ENCODE assay signal across 14 cellular contexts in genomic region chr2:230722207-230722606, GRCh38. TPM values are rescaled to one million over a fixed set of nuclear protein-coding genes. Genes with fewer than 3 reads are reported as not detected.
DNase-seq lines count a peak whose midpoint lies in the region; ATAC-seq and TF ChIP-seq lines count a peak whose summit lies in the region.
"Had no signal": no experiment of that assay in that cellular context is flagged by ENCODE, and none has a peak within 500 bp of the region (broad histone marks: within the 10 kb centered on the region; RNA-seq: fewer than 3 reads in every experiment).

No MANE protein-coding gene starts in this region.

- no peak overlapping the region for H3K9ac ChIP-seq in mesendoderm (ENCODE audit: low read length)
- H3K9ac ChIP-seq: neural progenitor cell had no signal

- intact Hi-C loops in CD4-positive, alpha-beta memory T cell (cut with micrococcal nuclease), result loop anchor here (2.0 kb wide), 3 partner anchors 17 to 77 kb away; no protein-coding TSS in a partner anchor
- intact Hi-C loops in activated T-helper 1 cell treated with anti-CD3 and anti-CD28 coated beads, Interleukin-12 subunit alpha, Interleukin-12 subunit beta, Interleukin-2, Interleukin-4 antibody, amounts not matched to agents 30 ng/mL and 10 ng/mL and 1 ng/mL, durations not matched to agents 14 hours and 24 hours and 36 hours (cut with micrococcal nuclease), result no loop called here
- intact Hi-C loops in adrenal gland (cut with DNase I), result no loop called here

- no peak overlapping the region for H3K4me3 ChIP-seq in CD4-positive, alpha-beta memory T cell (ENCODE audit: low read length in 2 of 2)
- no peak overlapping the region for H3K4me3 ChIP-seq in mesendoderm (ENCODE audit: low read length)
- no peak overlapping the region for H3K4me3 ChIP-seq in adrenal gland
- H3K4me3 ChIP-seq: ascending aorta, neural progenitor cell, right atrium auricular region had no signal

- no peak overlapping the region for H2BK5ac ChIP-seq in mesendoderm (ENCODE audit: low read length)

- peaks cover 63 to 90% (median 77%) of the 10 kb centered on the region in 4 donors for H3K4me1 Mint-ChIP-seq in CD4-positive, alpha-beta memory T cell
- peaks cover 51% of the 10 kb centered on the region for H3K4me1 Mint-ChIP-seq in HFFc6 (ENCODE audit: low read depth)
- H3K4me1 Mint-ChIP-seq in activated T-helper 1 cell treated with anti-CD3 and anti-CD28 coated beads, Interleukin-12 subunit alpha, Interleukin-12 subunit beta, Interleukin-2, Interleukin-4 antibody, amounts not matched to agents 30 ng/mL and 10 ng/mL and 1 ng/mL, durations not matched to agents 14 hours and 24 hours and 36 hours (ENCODE audit: low read depth), result peaks cover 78% of the 10 kb centered on the region
- H3K4me1 Mint-ChIP-seq in naive thymus-derived CD8-positive, alpha-beta T cell, result peaks cover 38 to 87% (median 84%) of the 10 kb centered on the region in 4 donors

- H2BK120ac ChIP-seq in mesendoderm (ENCODE audit: low read depth, low read length), result no peak overlapping the region

- peak overlapping the region; percentile 13 to 86 (median 78) for H3K27ac Mint-ChIP-seq in CD4-positive, alpha-beta memory T cell
- peak overlapping the region; percentile 54; the same call in 1 of the 2 replicates for H3K27ac Mint-ChIP-seq in HFFc6
- peak overlapping the region; percentile 81 for H3K27ac Mint-ChIP-seq in activated T-helper 1 cell treated with anti-CD3 and anti-CD28 coated beads, Interleukin-12 subunit alpha, Interleukin-12 subunit beta, Interleukin-2, Interleukin-4 antibody, amounts not matched to agents 30 ng/mL and 10 ng/mL and 1 ng/mL, durations not matched to agents 14 hours and 24 hours and 36 hours
- peak overlapping the region; percentile 20 to 88 (median 76) for H3K27ac Mint-ChIP-seq in naive thymus-derived CD8-positive, alpha-beta T cell
- H3K27ac Mint-ChIP-seq: neural progenitor cell had no signal

- H3K23ac ChIP-seq in mesendoderm (ENCODE audit: low read length), result no peak overlapping the region

- no peak overlapping the region for H3K56ac ChIP-seq in mesendoderm (ENCODE audit: low read length)

- peak overlapping the region in 7 of 8 donors; percentile 57 to 80 (median 64) for H3K4me3 Mint-ChIP-seq in CD4-positive, alpha-beta memory T cell
- H3K4me3 Mint-ChIP-seq in HFFc6, result no peak overlapping the region
- H3K4me3 Mint-ChIP-seq in activated T-helper 1 cell treated with anti-CD3 and anti-CD28 coated beads, Interleukin-12 subunit alpha, Interleukin-12 subunit beta, Interleukin-2, Interleukin-4 antibody, amounts not matched to agents 30 ng/mL and 10 ng/mL and 1 ng/mL, durations not matched to agents 14 hours and 24 hours and 36 hours, result peak overlapping the region; percentile 73
- H3K4me3 Mint-ChIP-seq in naive thymus-derived CD8-positive, alpha-beta T cell, result peak overlapping the region; percentile 38 to 79 (median 75)
- H3K4me3 Mint-ChIP-seq: neural progenitor cell had no signal

- H3K18ac ChIP-seq in mesendoderm (ENCODE audit: low read length), result no peak overlapping the region

- no CpG with 5 or more reads among the region's 2 CpGs for WGBS in mesendoderm (ENCODE audit: extremely low coverage, insufficient coverage, low lambda C conversion rate)
- WGBS in adrenal gland, 4 donors, result 93 to 97% (median 96%) methylated on average over 2 of the region's 2 CpGs

- CTCF ChIA-PET in CD4-positive, alpha-beta memory T cell (lab: Charles Lee; ENCODE audit: partially characterized antibody), result interaction anchor here (0.8 to 4.1 kb wide), 8 partner anchors 8 to 76 kb away, joined by 3 to 28 read pairs (median 6); partner anchors contain the start of gene CAB39

- H3K4me2 ChIP-seq in mesendoderm (ENCODE audit: low read length), result no peak overlapping the region
- H3K4me2 ChIP-seq: neural progenitor cell had no signal

- peaks cover 5% of the 10 kb centered on the region for H3K36me3 ChIP-seq in CD4-positive, alpha-beta memory T cell (ENCODE audit: insufficient read depth, low read length)
- H3K36me3 ChIP-seq in mesendoderm (ENCODE audit: control insufficient read depth, insufficient read depth, low read length) (no peaks in the 10 kb centered on the region), adrenal gland (replicated peaks in 1 of 2) (peaks cover 0 to 5% of the 10 kb centered on the region in 2 donors)
- H3K36me3 ChIP-seq: neural progenitor cell had no signal

- no peaks in the 10 kb centered on the region for H3K27me3 Mint-ChIP-seq in CD4-positive, alpha-beta memory T cell
- no peaks in the 10 kb centered on the region for H3K27me3 Mint-ChIP-seq in HFFc6 (ENCODE audit: insufficient read depth)
- H3K27me3 Mint-ChIP-seq in activated T-helper 1 cell treated with anti-CD3 and anti-CD28 coated beads, Interleukin-12 subunit alpha, Interleukin-12 subunit beta, Interleukin-2, Interleukin-4 antibody, amounts not matched to agents 30 ng/mL and 10 ng/mL and 1 ng/mL, durations not matched to agents 14 hours and 24 hours and 36 hours (ENCODE audit: insufficient read depth), result no peaks in the 10 kb centered on the region
- H3K27me3 Mint-ChIP-seq in naive thymus-derived CD8-positive, alpha-beta T cell, result no peaks in the 10 kb centered on the region

- H3K36me3 Mint-ChIP-seq in CD4-positive, alpha-beta memory T cell, result peaks cover 5 to 19% of the 10 kb centered on the region in 2 donors
- peaks cover 14% of the 10 kb centered on the region for H3K36me3 Mint-ChIP-seq in HFFc6 (ENCODE audit: low read depth)
- H3K36me3 Mint-ChIP-seq in activated T-helper 1 cell treated with anti-CD3 and anti-CD28 coated beads, Interleukin-12 subunit alpha, Interleukin-12 subunit beta, Interleukin-2, Interleukin-4 antibody, amounts not matched to agents 30 ng/mL and 10 ng/mL and 1 ng/mL, durations not matched to agents 14 hours and 24 hours and 36 hours (ENCODE audit: low read depth), result peaks cover 54% of the 10 kb centered on the region
- peaks cover 0 to 16% (median 11%) of the 10 kb centered on the region in 3 donors for H3K36me3 Mint-ChIP-seq in naive thymus-derived CD8-positive, alpha-beta T cell

- H3K27ac ChIP-seq in CD4-positive, alpha-beta memory T cell (ENCODE audit: low read depth, low read length), result peak overlapping the region; percentile 34
- H3K27ac ChIP-seq in mesendoderm (ENCODE audit: low read depth, low read length) (no peak overlapping the region), adrenal gland (no peak overlapping the region)
- H3K27ac ChIP-seq: neural progenitor cell had no signal

- TF ChIP-seq CTCF in HFFc6 (IDR thresholded peaks at IDR 0.05) (no peak), adrenal gland (IDR thresholded peaks at IDR 0.05) (no peak)

- H3K9me3 Mint-ChIP-seq in CD4-positive, alpha-beta memory T cell, result no peaks in the 10 kb centered on the region
- H3K9me3 Mint-ChIP-seq in HFFc6, result no peaks in the 10 kb centered on the region
- H3K9me3 Mint-ChIP-seq in activated T-helper 1 cell treated with anti-CD3 and anti-CD28 coated beads, Interleukin-12 subunit alpha, Interleukin-12 subunit beta, Interleukin-2, Interleukin-4 antibody, amounts not matched to agents 30 ng/mL and 10 ng/mL and 1 ng/mL, durations not matched to agents 14 hours and 24 hours and 36 hours, result no peaks in the 10 kb centered on the region
- no peaks in the 10 kb centered on the region for H3K9me3 Mint-ChIP-seq in naive thymus-derived CD8-positive, alpha-beta T cell
- H3K9me3 Mint-ChIP-seq: neural progenitor cell had no signal

- no peak overlapping the region for H2AK5ac ChIP-seq in mesendoderm (ENCODE audit: low read length)

- H3K4ac ChIP-seq in mesendoderm (ENCODE audit: low read depth, low read length), result no peak overlapping the region

- H3K4me1 ChIP-seq in CD4-positive, alpha-beta memory T cell (ENCODE audit: insufficient read depth, low read length), result peaks cover 96% of the 10 kb centered on the region
- H3K4me1 ChIP-seq in mesendoderm (ENCODE audit: control insufficient read depth, low read depth, low read length), result peaks cover 8% of the 10 kb centered on the region
- peaks cover 0 to 10% of the 10 kb centered on the region in 2 donors for H3K4me1 ChIP-seq in adrenal gland (replicated peaks in 1 of 2)

- POLR2A ChIA-PET in CD4-positive, alpha-beta memory T cell (lab: Charles Lee; ENCODE audit: partially characterized antibody), result interaction anchor here (1.0 to 7.0 kb wide), 8 partner anchors 9 to 72 kb away, joined by 3 to 89 read pairs (median 6); partner anchors contain the start of gene CAB39
- POLR2A ChIA-PET in naive thymus-derived CD8-positive, alpha-beta T cell (lab: Charles Lee), result interaction anchor here (1.6 to 3.2 kb wide), 2 partner anchors 8 to 61 kb away, joined by 7 to 44 read pairs; no protein-coding TSS in a partner anchor

- peaks cover 20% of the 10 kb centered on the region for H3K79me1 ChIP-seq in mesendoderm (ENCODE audit: low read length)

- H2BK15ac ChIP-seq in mesendoderm (replicated peaks; ENCODE audit: low read depth), result no peak overlapping the region

- no peaks in the 10 kb centered on the region for H3K27me3 ChIP-seq in CD4-positive, alpha-beta memory T cell (ENCODE audit: insufficient read depth, low read length)
- H3K27me3 ChIP-seq in mesendoderm (ENCODE audit: insufficient read depth, low read length, poor library complexity) (no peaks in the 10 kb centered on the region), adrenal gland (no peaks in the 10 kb centered on the region)
- H3K27me3 ChIP-seq: ascending aorta, neural progenitor cell, right atrium auricular region had no signal

- no peak for ATAC-seq in naive thymus-derived CD8-positive, alpha-beta T cell
- ATAC-seq: HepG2 had no signal

- H3K79me2 ChIP-seq in mesendoderm (ENCODE audit: control insufficient read depth, insufficient read depth, low read length), result peaks cover 40% of the 10 kb centered on the region

- no peak for DNase-seq in CD4-positive, alpha-beta memory T cell
- no peak for DNase-seq in HFFc6
- DNase-seq in activated T-helper 1 cell treated with anti-CD3 and anti-CD28 coated beads, Interleukin-12 subunit alpha, Interleukin-12 subunit beta, Interleukin-2, Interleukin-4 antibody, amounts not matched to agents 30 ng/mL and 10 ng/mL and 1 ng/mL, durations not matched to agents 14 hours and 24 hours and 36 hours (ENCODE audit: low spot score), result no peak
- no peak for DNase-seq in naive thymus-derived CD8-positive, alpha-beta T cell
- DNase-seq in effector CD4-positive, alpha-beta T cell, result no peak
- no peak for DNase-seq in mesendoderm
- no peak for DNase-seq in adrenal gland
- DNase-seq: GDM1; Right ventricle myocardium superior; stimulated activated CD8-positive, alpha-beta memory T cell treated with anti-CD3 and anti-CD28 coated beads, Interleukin-4, amount 100 ng/mL, for 48 hours had no signal

- H3K9me3 ChIP-seq in CD4-positive, alpha-beta memory T cell (ENCODE audit: control insufficient read depth in 1 of 2, low read length in 2 of 2), result no peaks in the 10 kb centered on the region
- no peaks in the 10 kb centered on the region for H3K9me3 ChIP-seq in adrenal gland (replicated peaks in 1 of 3)
- H3K9me3 ChIP-seq: ascending aorta, right atrium auricular region had no signal

- TF ChIP-seq POLR2A in adrenal gland (IDR thresholded peaks at IDR 0.05), result no peak

- no peak overlapping the region for H4K8ac ChIP-seq in mesendoderm (ENCODE audit: low read depth, low read length)

- H4K5ac ChIP-seq in mesendoderm (ENCODE audit: low read length), result no peak overlapping the region

RNA-seq across cellular contexts. Expression of gene CAB39, which starts 9.6 kb away (rescaled TPM):
- 100 to 1,000 TPM; 112 to 115 TPM for total RNA-seq in CD4-positive, alpha-beta memory T cell
- polyA plus RNA-seq in CD4-positive, alpha-beta memory T cell, result 10 to 100 TPM; 80.8 to 88.5 TPM
- 10 to 100 TPM; 50.5 to 60.5 (median 55.4) TPM for total RNA-seq in HFFc6 (2021; fragmentation: NEBNext Ultra II Directional; extraction: Animal tissue kit (Norgen Biotek cat#: 25700))
- total RNA-seq in activated T-helper 1 cell treated with anti-CD3 and anti-CD28 coated beads, Interleukin-12 subunit alpha, Interleukin-12 subunit beta, Interleukin-2, Interleukin-4 antibody, amounts not matched to agents 30 ng/mL and 10 ng/mL and 1 ng/mL, durations not matched to agents 14 hours and 24 hours and 36 hours, result 168 and 170 TPM in 2 replicates
- total RNA-seq in naive thymus-derived CD8-positive, alpha-beta T cell, result 100 to 1,000 TPM in 1 of 2 experiments, 10 to 100 TPM in 1; 95.5 to 107 TPM
- 10 to 100 TPM; 62.5 to 81.5 (median 67.1) TPM for polyA plus RNA-seq in naive thymus-derived CD8-positive, alpha-beta T cell
- 33.4 TPM for polyA plus RNA-seq in mesendoderm (2013, experiment 1 of 2)
- 34.1 TPM for polyA plus RNA-seq in mesendoderm (2013, experiment 2 of 2)
- total RNA-seq in adrenal gland, result 10 to 100 TPM; 47.1 to 96.1 (median 58.6) TPM
- 10 to 100 TPM; 10.5 to 65.8 (median 19.5) TPM for polyA plus RNA-seq in adrenal gland
